In the genomic region with DNA sequence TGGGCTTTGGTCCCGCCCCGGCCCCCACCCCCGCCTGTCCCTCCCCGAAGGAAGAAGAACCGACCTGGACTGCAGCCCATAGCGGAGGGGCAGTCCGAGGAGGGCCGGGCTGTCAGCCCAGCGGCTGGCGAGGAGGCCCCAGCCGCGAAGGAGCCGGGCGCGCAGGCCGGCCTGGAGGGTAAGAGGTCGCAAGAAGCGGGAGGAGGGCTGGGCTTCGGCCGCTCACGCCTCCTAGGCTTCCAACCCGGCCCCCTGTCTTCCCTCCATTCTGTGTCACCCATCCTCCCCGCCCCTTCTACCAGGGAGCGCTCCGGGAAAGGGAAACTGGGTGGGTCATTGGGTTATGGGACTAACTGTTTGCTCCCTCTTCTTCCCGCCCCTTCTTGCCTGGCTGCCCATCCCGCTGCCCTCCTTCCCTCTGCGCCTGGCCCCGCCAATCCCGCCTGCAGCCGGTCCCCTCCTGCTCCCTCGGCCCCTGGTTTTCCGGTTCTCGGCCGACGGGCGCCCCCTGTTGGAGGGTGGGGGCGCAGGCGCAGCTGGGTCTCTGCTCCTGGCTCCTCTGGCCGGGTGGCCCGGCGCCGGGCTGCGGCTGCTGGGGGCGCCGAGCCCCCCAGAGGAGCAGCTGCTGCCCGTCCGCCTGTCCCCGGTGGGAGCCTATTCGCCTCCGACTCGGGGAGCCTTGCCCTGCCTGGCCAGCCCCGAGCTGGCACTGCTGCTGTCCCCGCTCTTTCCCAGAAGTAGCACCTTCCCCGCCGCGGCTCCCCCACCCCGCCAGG, we compare ENCODE assay signal across 9 cellular contexts. TPM values are rescaled to one million over a fixed set of nuclear protein-coding genes. Genes with fewer than 3 reads are reported as not detected.
A peak's percentile ranks its signal among the peaks of the same experiment; 100 is the strongest.
DNase-seq lines count a peak whose midpoint lies in the region; ATAC-seq and TF ChIP-seq lines count a peak whose summit lies in the region.
"Had no signal": no experiment of that assay in that cellular context is flagged by ENCODE, and none has a peak within 500 bp of the region (broad histone marks: within the 10 kb centered on the region; RNA-seq: fewer than 3 reads in every experiment).

No MANE protein-coding gene starts in this region.

- H3K4me3 ChIP-seq in muscle layer of duodenum (ENCODE audit: low read depth in 1 of 2, low read length in 2 of 2) = peak overlapping the region; percentile 80 to 88

- H3K27me3 Mint-ChIP-seq in activated T-cell treated with anti-CD3 and anti-CD28 coated beads, Interleukin-2, amount 50 U/mL, for 72 hours (ENCODE audit: low read depth) = no peaks in the 10 kb centered on the region

- peak overlapping the region; percentile 73 to 84 for H3K4me3 Mint-ChIP-seq in activated T-cell treated with anti-CD3 and anti-CD28 coated beads, Interleukin-2, amount 50 U/mL, for 72 hours

- H3K27me3 ChIP-seq in muscle layer of duodenum (ENCODE audit: low read depth, low read length) = no peaks in the 10 kb centered on the region

- H3K36me3 Mint-ChIP-seq in activated T-cell treated with anti-CD3 and anti-CD28 coated beads, Interleukin-2, amount 50 U/mL, for 72 hours (ENCODE audit: insufficient read depth in 2 of 2) = peaks cover 0 to 3% of the 10 kb centered on the region in 2 donors

- peak; percentile 42 for ATAC-seq in GM21447 (IDR thresholded peaks at IDR 0.05; ENCODE audit: unreplicated experiment)
- peak; percentile 59 to 60 for ATAC-seq in activated T-cell treated with anti-CD3 and anti-CD28 coated beads, Interleukin-2, amount 50 U/mL, for 72 hours (replicated peaks in 1 of 2)
- ATAC-seq in esophagus mucosa = peak; percentile 53

- H3K36me3 ChIP-seq in muscle layer of duodenum (ENCODE audit: control insufficient read depth in 1 of 2, insufficient read depth in 2 of 2, low read length in 2 of 2) = peaks cover 5 to 11% of the 10 kb centered on the region in 2 donors

- no peaks in the 10 kb centered on the region for H3K9me3 Mint-ChIP-seq in activated T-cell treated with anti-CD3 and anti-CD28 coated beads, Interleukin-2, amount 50 U/mL, for 72 hours

- H3K27ac Mint-ChIP-seq in activated T-cell treated with anti-CD3 and anti-CD28 coated beads, Interleukin-2, amount 50 U/mL, for 72 hours = no peak overlapping the region

- in situ Hi-C loops in KBM-7 (cut with MboI; ENCODE audit: low pct_unique_long_range_greater_than_20kb, low sequenced_read_pairs) = no loop called here

- peaks cover 40% of the 10 kb centered on the region for H3K4me1 Mint-ChIP-seq in activated T-cell treated with anti-CD3 and anti-CD28 coated beads, Interleukin-2, amount 50 U/mL, for 72 hours (ENCODE audit: low read depth)

- no peaks in the 10 kb centered on the region for H3K9me3 ChIP-seq in muscle layer of duodenum (ENCODE audit: control insufficient read depth in 1 of 2, low read length in 2 of 2)

- peak overlapping the region; percentile 79 for H3K27ac ChIP-seq in muscle layer of duodenum (ENCODE audit: low read length)

- DNase-seq in CMK (ENCODE audit: low read depth) = peak; percentile 78
- DNase-seq in KBM-7 = peak; percentile 90
- peak; percentile 90 to 95 for DNase-seq in activated T-cell treated with anti-CD3 and anti-CD28 coated beads, Interleukin-2, amount 50 U/mL, for 72 hours
- peak; percentile 93 for DNase-seq in stimulated activated CD8-positive, alpha-beta memory T cell treated with anti-CD3 and anti-CD28 coated beads, Interleukin-4, amount 100 ng/mL, for 48 hours

- H3K4me1 ChIP-seq in muscle layer of duodenum (ENCODE audit: control insufficient read depth in 1 of 2, insufficient read depth in 2 of 2, low read length in 2 of 2) = peaks cover 9 to 35% of the 10 kb centered on the region in 2 donors

TF ChIP-seq in PFSK-1, 5 proteins besides CTCF, POLR2A, EP300 and RAD21:
- TF ChIP-seq TAF1 (IDR thresholded peaks at IDR 0.05; ENCODE audit: borderline replicate concordance, insufficient read depth, low read length) = 0 out of 2 replicates have a peak, but pooled peaks have one; percentile 12
- TF ChIP-seq POLR2AphosphoS5 (IDR thresholded peaks at IDR 0.05; ENCODE audit: low read depth, low read length) = peak; percentile 63; the same call in 1 of the 2 replicates
- peak; percentile 8; the same call in 1 of the 2 replicates for TF ChIP-seq SIN3A (IDR thresholded peaks at IDR 0.05; ENCODE audit: borderline replicate concordance, insufficient read depth, low read length)
- no peak for TF ChIP-seq FOXP2 (optimal IDR thresholded peaks at IDR 0.05; ENCODE audit: borderline replicate concordance, extremely low read depth, extremely low read length, insufficient read depth)
- TF ChIP-seq, protein P1, sequence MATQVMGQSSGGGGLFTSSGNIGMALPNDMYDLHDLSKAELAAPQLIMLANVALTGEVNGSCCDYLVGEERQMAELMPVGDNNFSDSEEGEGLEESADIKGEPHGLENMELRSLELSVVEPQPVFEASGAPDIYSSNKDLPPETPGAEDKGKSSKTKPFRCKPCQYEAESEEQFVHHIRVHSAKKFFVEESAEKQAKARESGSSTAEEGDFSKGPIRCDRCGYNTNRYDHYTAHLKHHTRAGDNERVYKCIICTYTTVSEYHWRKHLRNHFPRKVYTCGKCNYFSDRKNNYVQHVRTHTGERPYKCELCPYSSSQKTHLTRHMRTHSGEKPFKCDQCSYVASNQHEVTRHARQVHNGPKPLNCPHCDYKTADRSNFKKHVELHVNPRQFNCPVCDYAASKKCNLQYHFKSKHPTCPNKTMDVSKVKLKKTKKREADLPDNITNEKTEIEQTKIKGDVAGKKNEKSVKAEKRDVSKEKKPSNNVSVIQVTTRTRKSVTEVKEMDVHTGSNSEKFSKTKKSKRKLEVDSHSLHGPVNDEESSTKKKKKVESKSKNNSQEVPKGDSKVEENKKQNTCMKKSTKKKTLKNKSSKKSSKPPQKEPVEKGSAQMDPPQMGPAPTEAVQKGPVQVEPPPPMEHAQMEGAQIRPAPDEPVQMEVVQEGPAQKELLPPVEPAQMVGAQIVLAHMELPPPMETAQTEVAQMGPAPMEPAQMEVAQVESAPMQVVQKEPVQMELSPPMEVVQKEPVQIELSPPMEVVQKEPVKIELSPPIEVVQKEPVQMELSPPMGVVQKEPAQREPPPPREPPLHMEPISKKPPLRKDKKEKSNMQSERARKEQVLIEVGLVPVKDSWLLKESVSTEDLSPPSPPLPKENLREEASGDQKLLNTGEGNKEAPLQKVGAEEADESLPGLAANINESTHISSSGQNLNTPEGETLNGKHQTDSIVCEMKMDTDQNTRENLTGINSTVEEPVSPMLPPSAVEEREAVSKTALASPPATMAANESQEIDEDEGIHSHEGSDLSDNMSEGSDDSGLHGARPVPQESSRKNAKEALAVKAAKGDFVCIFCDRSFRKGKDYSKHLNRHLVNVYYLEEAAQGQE (IDR thresholded peaks at IDR 0.05; ENCODE audit: insufficient read depth in 1 of 2, low read depth in 2 of 2, low read length in 2 of 2) = 0 out of 4 replicates have a peak, but pooled peaks of 1 of the 2 experiments have one; percentile 12

RNA-seq across cellular contexts. Expression of a gene that starts 2.4 kb away (rescaled TPM):
- 31.0 TPM for polyA plus RNA-seq in PFSK-1 (2012; ENCODE audit: insufficient read length, low read depth)
- total RNA-seq in activated T-cell treated with anti-CD3 and anti-CD28 coated beads, Interleukin-2, amount 50 U/mL, for 72 hours = 10 to 100 TPM; 20.5 to 26.8 TPM
- total RNA-seq in esophagus mucosa = 40.7 TPM

RNA-seq across cellular contexts. Expression of a gene that starts 14.5 kb away (rescaled TPM):
- 91.4 TPM for polyA plus RNA-seq in PFSK-1 (2012; ENCODE audit: insufficient read length, low read depth)
- 100 to 1,000 TPM; 182 to 184 TPM for total RNA-seq in activated T-cell treated with anti-CD3 and anti-CD28 coated beads, Interleukin-2, amount 50 U/mL, for 72 hours
- 401 TPM for total RNA-seq in esophagus mucosa

RNA-seq across cellular contexts. Expression of a gene that starts 21.9 kb away (rescaled TPM):
- not detected for polyA plus RNA-seq in PFSK-1 (2012; ENCODE audit: insufficient read length, low read depth)
- not detected for total RNA-seq in activated T-cell treated with anti-CD3 and anti-CD28 coated beads, Interleukin-2, amount 50 U/mL, for 72 hours
- 0.20 TPM for total RNA-seq in esophagus mucosa
- total RNA-seq: subcutaneous adipose tissue had no signal

RNA-seq across cellular contexts. Expression of a gene that starts 45.9 kb away (rescaled TPM):
- polyA plus RNA-seq in PFSK-1 (2012; ENCODE audit: insufficient read length, low read depth) = 3.0 TPM
- 1 to 10 TPM; 3.6 to 4.1 TPM for total RNA-seq in activated T-cell treated with anti-CD3 and anti-CD28 coated beads, Interleukin-2, amount 50 U/mL, for 72 hours
- total RNA-seq in esophagus mucosa = 1.7 TPM

RNA-seq across cellular contexts. Expression of a gene that starts 49.8 kb away (rescaled TPM):
- polyA plus RNA-seq in PFSK-1 (2012; ENCODE audit: insufficient read length, low read depth) = 56.1 TPM
- 10 to 100 TPM; 72.4 to 77.9 TPM for total RNA-seq in activated T-cell treated with anti-CD3 and anti-CD28 coated beads, Interleukin-2, amount 50 U/mL, for 72 hours
- total RNA-seq in esophagus mucosa = 16.9 TPM

Comparison
In these comparisons a context has a peak if more than half of its experiments do, and no peak if none do; other contexts are left out.
1. Peak in every context shown above with its lines: DNase-seq, ATAC-seq, H3K4me3 ChIP-seq and H3K27ac ChIP-seq.